21 cellular contexts compared by ENCODE assay signal in the genomic region with DNA sequence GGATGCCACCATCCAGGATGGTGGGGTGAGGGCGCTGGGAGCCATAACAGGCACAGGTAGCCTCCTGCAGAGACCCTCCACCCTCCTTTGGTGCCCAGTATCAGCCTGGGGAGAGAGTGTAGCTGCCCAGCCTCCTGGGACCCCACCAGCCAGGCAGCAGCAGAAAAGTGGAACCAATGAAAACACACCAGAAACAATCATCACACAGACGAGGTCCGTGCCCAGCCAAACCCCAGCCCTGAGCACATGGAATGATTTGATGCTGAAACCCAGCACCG.
DNase-seq lines count a peak whose midpoint lies in the region; ATAC-seq and TF ChIP-seq lines count a peak whose summit lies in the region.
"Had no signal": no experiment of that assay in that cellular context is flagged by ENCODE, and none has a peak within 500 bp of the region (broad histone marks: within the 10 kb centered on the region; RNA-seq: fewer than 3 reads in every experiment).

No MANE protein-coding gene starts in this region.

- H3K27ac ChIP-seq in spleen, result no peak overlapping the region
- H3K27ac ChIP-seq in GM23248, result no peak overlapping the region
- H3K27ac ChIP-seq: C4-2B, SK-N-MC had no signal

- 57 to 84% (median 63%) methylated on average over 1 to 4 of the region's 4 CpGs for WGBS in spleen, 5 donors
- WGBS in GM23248 (ENCODE audit: low coverage in 1 of 2, low lambda C conversion rate in 2 of 2, missing lambda C conversion rate in 2 of 2), 2 experiments, result 7 to 13% methylated on average over 4 of the region's 4 CpGs

- TF ChIP-seq POLR2A in spleen (IDR thresholded peaks at IDR 0.05), result no peak

- intact Hi-C loops in spleen (cut with DNase I; ENCODE audit: low total_unique reads), result no loop called here

- H3K9me3 ChIP-seq in spleen (no peaks in the 10 kb centered on the region), GM23248 (ENCODE audit: low read depth) (no peaks in the 10 kb centered on the region)
- H3K9me3 ChIP-seq: Caco-2 had no signal

- no peak overlapping the region for H3K9ac ChIP-seq in GM23248

- H3K4me1 ChIP-seq in spleen (no peaks in the 10 kb centered on the region), GM23248 (ENCODE audit: insufficient read depth) (no peaks in the 10 kb centered on the region)
- H3K4me1 ChIP-seq: Caco-2 had no signal

- no peaks in the 10 kb centered on the region; the same call in 1 of the 2 replicates for H3K27me3 Mint-ChIP-seq in WTC11 (ENCODE audit: low read depth)

- H2AFZ ChIP-seq in GM23248, result no peak overlapping the region

- H3K36me3 Mint-ChIP-seq in WTC11, result no peaks in the 10 kb centered on the region
- H3K36me3 Mint-ChIP-seq: CD8-positive, alpha-beta T cell had no signal

- H3K27me3 ChIP-seq in spleen (replicated peaks in 1 of 7) (peaks cover 0 to 81% (median 0%) of the 10 kb centered on the region in 7 donors), GM23248 (replicated peaks; ENCODE audit: insufficient read depth) (peaks cover 30% of the 10 kb centered on the region)

- H3K9me2 ChIP-seq in GM23248 (ENCODE audit: insufficient read depth), result no peaks in the 10 kb centered on the region

- no peaks in the 10 kb centered on the region for H3K79me2 ChIP-seq in GM23248 (ENCODE audit: insufficient read depth)

- in situ Hi-C loops in G401 (cut with HindIII; ENCODE audit: low sequenced_read_pairs), result no loop called here
- in situ Hi-C loops in GM23248 (cut with MboI), result no loop called here

- H3K4me3 Mint-ChIP-seq in WTC11, result no peak overlapping the region
- H3K4me3 Mint-ChIP-seq: CD8-positive, alpha-beta T cell had no signal

- H4K20me1 ChIP-seq in GM23248 (ENCODE audit: insufficient read depth), result no peaks in the 10 kb centered on the region

- H3F3A ChIP-seq in GM23248 (ENCODE audit: insufficient read depth), result no peaks in the 10 kb centered on the region

- H3K27ac Mint-ChIP-seq in WTC11, result no peak overlapping the region
- H3K27ac Mint-ChIP-seq: CD8-positive, alpha-beta T cell had no signal

- no peak for ATAC-seq in WTC11
- ATAC-seq: CD8-positive, alpha-beta T cell had no signal

- TF ChIP-seq CTCF in WTC11 (IDR thresholded peaks at IDR 0.05), result no peak
- TF ChIP-seq CTCF in spleen (IDR thresholded peaks at IDR 0.05 in 8 of 11, conservative IDR thresholded peaks at IDR 0.05 in 3 of 11), result no peak

- CTCF ChIA-PET in WTC11 (lab: Charles Lee), result interaction anchor here (2.1 kb wide), 1 partner anchor 182 kb away, joined by 6 read pairs; no protein-coding TSS in a partner anchor

- H3K4me2 ChIP-seq in GM23248 (ENCODE audit: unreplicated experiment), result no peak overlapping the region

- H3K4me3 ChIP-seq in spleen (no peak overlapping the region), GM23248 (no peak overlapping the region)
- H3K4me3 ChIP-seq: SK-N-MC had no signal

- no peaks in the 10 kb centered on the region for H3K9me3 Mint-ChIP-seq in WTC11
- H3K9me3 Mint-ChIP-seq: CD8-positive, alpha-beta T cell had no signal

- DNase-seq in WTC11 (ENCODE audit: low spot score) (peak; percentile 3), mesenteric fat pad (ENCODE audit: low spot score) (peak; percentile 45), spleen (peak; percentile 27), G401 (ENCODE audit: low spot score) (no peak), GM23248 (no peak), SKM-1 treated with dmso at 0.1 percent for 144 hours (lab: John Stamatoyannopoulos, UW; ENCODE audit: unreplicated experiment) (no peak)
- peak; percentile 15 for DNase-seq in activated CD8-positive, alpha-beta memory T cell treated with anti-CD3 and anti-CD28 coated beads, Interleukin-2, amount 50 U/mL, for 48 hours
- DNase-seq: Caco-2, GDM1, Karpas-422, NCI-H1092, NCI-H1417 treated with DMSO at 0.1 percent for 48 hours, NCI-H1694 treated with DMSO at 0.1 percent for 48 hours, NCI-H2081, NCI-H2227 treated with DMSO at 0.1 percent for 48 hours, NCI-H526 treated with DMSO at 0.1 percent for 48 hours, RPMI8226, SHP77 treated with DMSO at 0.1 percent for 48 hours had no signal

- peaks cover 23% of the 10 kb centered on the region for H3K4me1 Mint-ChIP-seq in WTC11

- POLR2A ChIA-PET in WTC11 (lab: Charles Lee), result no interaction called here

- H3K36me3 ChIP-seq in spleen, result no peaks in the 10 kb centered on the region
- H3K36me3 ChIP-seq in GM23248 (ENCODE audit: low read depth), result no peaks in the 10 kb centered on the region

TF ChIP-seq in WTC11, 78 proteins besides CTCF, POLR2A, EP300 and RAD21:
- TF ChIP-seq ZNF138 (CRISPR knock-in tag; conservative IDR thresholded peaks at IDR 0.05) (no peak), NR1H2 (CRISPR knock-in tag; IDR thresholded peaks at IDR 0.05) (no peak), ATF1 (CRISPR knock-in tag; IDR thresholded peaks at IDR 0.05) (no peak), RORB (CRISPR knock-in tag; IDR thresholded peaks at IDR 0.05) (no peak), ZNF219 (CRISPR knock-in tag; IDR thresholded peaks at IDR 0.05; ENCODE audit: borderline replicate concordance) (no peak), JUN (CRISPR knock-in tag; IDR thresholded peaks at IDR 0.05) (no peak), FOXP1 (CRISPR knock-in tag; IDR thresholded peaks at IDR 0.05; ENCODE audit: borderline replicate concordance) (no peak)
- TF ChIP-seq, protein P1, sequence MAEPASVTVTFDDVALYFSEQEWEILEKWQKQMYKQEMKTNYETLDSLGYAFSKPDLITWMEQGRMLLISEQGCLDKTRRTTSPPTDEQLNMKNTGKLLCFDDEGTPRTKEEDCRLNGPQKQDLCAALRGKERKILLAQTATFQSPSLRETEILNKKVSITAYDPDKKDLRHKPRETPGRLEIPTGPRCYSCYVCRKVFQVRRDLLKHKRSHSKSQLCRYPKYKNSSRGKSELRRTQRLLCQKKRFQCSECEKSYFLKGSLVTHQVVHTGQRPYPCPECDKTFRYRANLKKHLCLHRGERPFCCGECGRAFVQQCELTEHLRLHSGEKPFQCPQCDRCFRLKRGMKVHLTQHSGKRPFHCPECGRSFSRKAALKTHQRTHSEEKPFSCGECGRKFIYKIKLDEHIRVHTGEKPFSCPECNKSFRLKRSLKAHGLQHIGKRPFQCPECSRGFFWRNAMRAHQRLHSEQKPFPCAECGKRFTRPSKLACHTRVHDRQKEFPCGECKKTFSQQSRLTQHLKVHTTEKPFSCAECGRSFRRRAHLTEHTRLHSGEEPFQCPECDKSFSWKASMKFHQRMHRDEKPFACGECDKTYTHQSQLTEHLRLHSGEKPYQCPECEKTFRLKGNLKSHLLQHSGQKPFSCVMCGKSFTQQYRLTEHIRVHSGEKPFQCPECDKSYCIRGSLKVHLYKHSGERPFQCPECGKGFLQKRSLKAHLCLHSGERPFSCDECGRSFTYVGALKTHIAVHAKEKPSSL (CRISPR knock-in tag; conservative IDR thresholded peaks at IDR 0.05), result no peak
- TF ChIP-seq, protein P2, sequence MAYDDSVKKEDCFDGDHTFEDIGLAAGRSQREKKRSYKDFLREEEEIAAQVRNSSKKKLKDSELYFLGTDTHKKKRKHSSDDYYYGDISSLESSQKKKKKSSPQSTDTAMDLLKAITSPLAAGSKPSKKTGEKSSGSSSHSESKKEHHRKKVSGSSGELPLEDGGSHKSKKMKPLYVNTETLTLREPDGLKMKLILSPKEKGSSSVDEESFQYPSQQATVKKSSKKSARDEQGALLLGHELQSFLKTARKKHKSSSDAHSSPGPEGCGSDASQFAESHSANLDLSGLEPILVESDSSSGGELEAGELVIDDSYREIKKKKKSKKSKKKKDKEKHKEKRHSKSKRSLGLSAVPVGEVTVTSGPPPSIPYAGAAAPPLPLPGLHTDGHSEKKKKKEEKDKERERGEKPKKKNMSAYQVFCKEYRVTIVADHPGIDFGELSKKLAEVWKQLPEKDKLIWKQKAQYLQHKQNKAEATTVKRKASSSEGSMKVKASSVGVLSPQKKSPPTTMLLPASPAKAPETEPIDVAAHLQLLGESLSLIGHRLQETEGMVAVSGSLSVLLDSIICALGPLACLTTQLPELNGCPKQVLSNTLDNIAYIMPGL (CRISPR knock-in tag; IDR thresholded peaks at IDR 0.05), result no peak
- TF ChIP-seq, protein P3, sequence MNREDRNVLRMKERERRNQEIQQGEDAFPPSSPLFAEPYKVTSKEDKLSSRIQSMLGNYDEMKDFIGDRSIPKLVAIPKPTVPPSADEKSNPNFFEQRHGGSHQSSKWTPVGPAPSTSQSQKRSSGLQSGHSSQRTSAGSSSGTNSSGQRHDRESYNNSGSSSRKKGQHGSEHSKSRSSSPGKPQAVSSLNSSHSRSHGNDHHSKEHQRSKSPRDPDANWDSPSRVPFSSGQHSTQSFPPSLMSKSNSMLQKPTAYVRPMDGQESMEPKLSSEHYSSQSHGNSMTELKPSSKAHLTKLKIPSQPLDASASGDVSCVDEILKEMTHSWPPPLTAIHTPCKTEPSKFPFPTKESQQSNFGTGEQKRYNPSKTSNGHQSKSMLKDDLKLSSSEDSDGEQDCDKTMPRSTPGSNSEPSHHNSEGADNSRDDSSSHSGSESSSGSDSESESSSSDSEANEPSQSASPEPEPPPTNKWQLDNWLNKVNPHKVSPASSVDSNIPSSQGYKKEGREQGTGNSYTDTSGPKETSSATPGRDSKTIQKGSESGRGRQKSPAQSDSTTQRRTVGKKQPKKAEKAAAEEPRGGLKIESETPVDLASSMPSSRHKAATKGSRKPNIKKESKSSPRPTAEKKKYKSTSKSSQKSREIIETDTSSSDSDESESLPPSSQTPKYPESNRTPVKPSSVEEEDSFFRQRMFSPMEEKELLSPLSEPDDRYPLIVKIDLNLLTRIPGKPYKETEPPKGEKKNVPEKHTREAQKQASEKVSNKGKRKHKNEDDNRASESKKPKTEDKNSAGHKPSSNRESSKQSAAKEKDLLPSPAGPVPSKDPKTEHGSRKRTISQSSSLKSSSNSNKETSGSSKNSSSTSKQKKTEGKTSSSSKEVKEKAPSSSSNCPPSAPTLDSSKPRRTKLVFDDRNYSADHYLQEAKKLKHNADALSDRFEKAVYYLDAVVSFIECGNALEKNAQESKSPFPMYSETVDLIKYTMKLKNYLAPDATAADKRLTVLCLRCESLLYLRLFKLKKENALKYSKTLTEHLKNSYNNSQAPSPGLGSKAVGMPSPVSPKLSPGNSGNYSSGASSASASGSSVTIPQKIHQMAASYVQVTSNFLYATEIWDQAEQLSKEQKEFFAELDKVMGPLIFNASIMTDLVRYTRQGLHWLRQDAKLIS (CRISPR knock-in tag; IDR thresholded peaks at IDR 0.05; ENCODE audit: borderline replicate concordance), result no peak

Comparison
In these comparisons a context has a peak if more than half of its experiments do, and no peak if none do; other contexts are left out.
1. DNase-seq: peak in WTC11 (single experiment), activated CD8-positive, alpha-beta memory T cell treated with anti-CD3 and anti-CD28 coated beads, Interleukin-2, amount 50 U/mL, for 48 hours (single experiment), mesenteric fat pad (single experiment) and spleen (single experiment); none in G401 (single experiment), GM23248 (single experiment) and SKM-1 treated with dmso at 0.1 percent for 144 hours (single experiment).